Comparison of ENCODE assay signal across 15 cellular contexts in the genomic region with DNA sequence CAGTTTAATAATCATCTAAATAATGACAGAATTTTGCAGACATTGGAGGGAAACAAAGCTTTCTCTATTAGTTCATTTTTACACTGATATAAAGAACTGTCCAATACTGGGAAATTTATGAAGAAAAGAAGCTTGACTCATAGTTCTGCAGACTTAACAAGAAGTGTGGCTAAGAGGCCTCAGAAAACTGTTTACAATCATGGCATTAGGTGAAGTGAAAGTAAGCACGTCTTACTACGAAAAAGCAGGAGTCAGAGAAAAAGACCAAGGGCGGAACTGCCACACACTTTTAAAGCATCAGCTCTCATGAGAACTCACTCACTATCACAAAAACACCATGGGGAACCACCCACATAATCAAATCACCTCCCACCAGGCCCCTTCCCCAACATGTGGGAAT.
"Had no signal": no experiment of that assay in that cellular context is flagged by ENCODE, and none has a peak within 500 bp of the region (broad histone marks: within the 10 kb centered on the region; RNA-seq: fewer than 3 reads in every experiment).

No MANE protein-coding gene starts in this region.

- H3K4me3 Mint-ChIP-seq: activated CD4-positive, alpha-beta memory T cell treated with anti-CD3 and anti-CD28 coated beads for 36 hours; activated CD4-positive, alpha-beta T cell treated with anti-CD3 and anti-CD28 coated beads for 36 hours; activated CD8-positive, alpha-beta memory T cell treated with anti-CD3 and anti-CD28 coated beads, Interleukin-2, amount 10 ng/mL, durations not matched to agents 7 days and 5 days; activated naive CD4-positive, alpha-beta T cell treated with anti-CD3 and anti-CD28 coated beads, Interleukin-2, amount 10 ng/mL, durations not matched to agents 7 days and 5 days; naive thymus-derived CD4-positive, alpha-beta T cell; stimulated activated memory B cell treated with anti-CD40 and anti-IgM and Interleukin-4, amounts not matched to agents 10 μg/mL and 1 μg/mL and 100 μg/mL, for 72 hours had no signal

- ATAC-seq: activated CD4-positive, alpha-beta T cell treated with anti-CD3 and anti-CD28 coated beads for 36 hours; activated CD8-positive, alpha-beta memory T cell treated with anti-CD3 and anti-CD28 coated beads, Interleukin-2, amount 10 ng/mL, durations not matched to agents 7 days and 5 days; esophagus mucosa; left lung; mucosa of descending colon; naive thymus-derived CD4-positive, alpha-beta T cell; stimulated activated memory B cell treated with anti-CD40 and anti-IgM and Interleukin-4, amounts not matched to agents 10 μg/mL and 1 μg/mL and 100 μg/mL, for 72 hours had no signal

- H3K4me1 Mint-ChIP-seq: activated CD4-positive, alpha-beta T cell treated with anti-CD3 and anti-CD28 coated beads for 36 hours; activated CD8-positive, alpha-beta memory T cell treated with anti-CD3 and anti-CD28 coated beads, Interleukin-2, amount 10 ng/mL, durations not matched to agents 7 days and 5 days; activated naive CD4-positive, alpha-beta T cell treated with anti-CD3 and anti-CD28 coated beads, Interleukin-2, amount 10 ng/mL, durations not matched to agents 7 days and 5 days; naive thymus-derived CD4-positive, alpha-beta T cell; stimulated activated memory B cell treated with anti-CD40 and anti-IgM and Interleukin-4, amounts not matched to agents 10 μg/mL and 1 μg/mL and 100 μg/mL, for 72 hours had no signal

- H3K27ac ChIP-seq: cardiac muscle cell, hepatocyte, left lung, thyroid gland had no signal

- DNase-seq: activated CD4-positive, alpha-beta memory T cell treated with anti-CD3 and anti-CD28 coated beads for 36 hours; activated CD4-positive, alpha-beta T cell treated with anti-CD3 and anti-CD28 coated beads for 36 hours; activated CD8-positive, alpha-beta memory T cell treated with anti-CD3 and anti-CD28 coated beads, Interleukin-2, amount 10 ng/mL, durations not matched to agents 7 days and 5 days; activated naive CD4-positive, alpha-beta T cell treated with anti-CD3 and anti-CD28 coated beads, Interleukin-2, amount 10 ng/mL, durations not matched to agents 7 days and 5 days; activated T-cell treated with anti-CD3 and anti-CD28 coated beads, Interleukin-2, amount 50 U/mL, for 1 hour; kidney; left lung; mucosa of descending colon; naive thymus-derived CD4-positive, alpha-beta T cell; stimulated activated CD4-positive, alpha-beta T cell treated with anti-CD3 and anti-CD28 coated beads, Interleukin-2, amount 100 ng/mL, for 48 hours; thyroid gland had no signal

- H2AFZ ChIP-seq: hepatocyte had no signal

- H3K9me3 ChIP-seq: left lung, thyroid gland had no signal

- H3K36me3 Mint-ChIP-seq: activated CD4-positive, alpha-beta memory T cell treated with anti-CD3 and anti-CD28 coated beads for 36 hours; activated CD8-positive, alpha-beta memory T cell treated with anti-CD3 and anti-CD28 coated beads, Interleukin-2, amount 10 ng/mL, durations not matched to agents 7 days and 5 days; activated naive CD4-positive, alpha-beta T cell treated with anti-CD3 and anti-CD28 coated beads, Interleukin-2, amount 10 ng/mL, durations not matched to agents 7 days and 5 days; naive thymus-derived CD4-positive, alpha-beta T cell; stimulated activated memory B cell treated with anti-CD40 and anti-IgM and Interleukin-4, amounts not matched to agents 10 μg/mL and 1 μg/mL and 100 μg/mL, for 72 hours had no signal

- H3K36me3 ChIP-seq: cardiac muscle cell, left lung, thyroid gland had no signal

- H3K79me2 ChIP-seq: hepatocyte had no signal

- H3K4me2 ChIP-seq: hepatocyte had no signal

- H3K27me3 Mint-ChIP-seq: activated CD4-positive, alpha-beta memory T cell treated with anti-CD3 and anti-CD28 coated beads for 36 hours; activated CD4-positive, alpha-beta T cell treated with anti-CD3 and anti-CD28 coated beads for 36 hours; activated CD8-positive, alpha-beta memory T cell treated with anti-CD3 and anti-CD28 coated beads, Interleukin-2, amount 10 ng/mL, durations not matched to agents 7 days and 5 days; activated naive CD4-positive, alpha-beta T cell treated with anti-CD3 and anti-CD28 coated beads, Interleukin-2, amount 10 ng/mL, durations not matched to agents 7 days and 5 days; naive thymus-derived CD4-positive, alpha-beta T cell; stimulated activated memory B cell treated with anti-CD40 and anti-IgM and Interleukin-4, amounts not matched to agents 10 μg/mL and 1 μg/mL and 100 μg/mL, for 72 hours had no signal

- H3K27ac Mint-ChIP-seq: activated CD4-positive, alpha-beta memory T cell treated with anti-CD3 and anti-CD28 coated beads for 36 hours; activated CD4-positive, alpha-beta T cell treated with anti-CD3 and anti-CD28 coated beads for 36 hours; activated CD8-positive, alpha-beta memory T cell treated with anti-CD3 and anti-CD28 coated beads, Interleukin-2, amount 10 ng/mL, durations not matched to agents 7 days and 5 days; activated naive CD4-positive, alpha-beta T cell treated with anti-CD3 and anti-CD28 coated beads, Interleukin-2, amount 10 ng/mL, durations not matched to agents 7 days and 5 days; naive thymus-derived CD4-positive, alpha-beta T cell; stimulated activated memory B cell treated with anti-CD40 and anti-IgM and Interleukin-4, amounts not matched to agents 10 μg/mL and 1 μg/mL and 100 μg/mL, for 72 hours had no signal

- H3K4me1 ChIP-seq: left lung, thyroid gland had no signal

- H3K27me3 ChIP-seq: cardiac muscle cell, hepatocyte, left lung, thyroid gland had no signal

- H3K4me3 ChIP-seq: cardiac muscle cell, hepatocyte, left lung, mucosa of descending colon, thyroid gland had no signal
